Comparison of ENCODE assay signal across 1 cellular context in genomic region chr3:184174646-184175492, GRCh38.
TF ChIP-seq lines count a peak whose summit lies in the region.

Gene AP2M1 (plus strand): TSS chr3:184174855. CDS start chr3:184176994, 2,139 bp downstream.

TF ChIP-seq in WTC11, 78 proteins besides CTCF, POLR2A, EP300 and RAD21 (continued from another document and continues in another):
- TF ChIP-seq, protein P1, sequence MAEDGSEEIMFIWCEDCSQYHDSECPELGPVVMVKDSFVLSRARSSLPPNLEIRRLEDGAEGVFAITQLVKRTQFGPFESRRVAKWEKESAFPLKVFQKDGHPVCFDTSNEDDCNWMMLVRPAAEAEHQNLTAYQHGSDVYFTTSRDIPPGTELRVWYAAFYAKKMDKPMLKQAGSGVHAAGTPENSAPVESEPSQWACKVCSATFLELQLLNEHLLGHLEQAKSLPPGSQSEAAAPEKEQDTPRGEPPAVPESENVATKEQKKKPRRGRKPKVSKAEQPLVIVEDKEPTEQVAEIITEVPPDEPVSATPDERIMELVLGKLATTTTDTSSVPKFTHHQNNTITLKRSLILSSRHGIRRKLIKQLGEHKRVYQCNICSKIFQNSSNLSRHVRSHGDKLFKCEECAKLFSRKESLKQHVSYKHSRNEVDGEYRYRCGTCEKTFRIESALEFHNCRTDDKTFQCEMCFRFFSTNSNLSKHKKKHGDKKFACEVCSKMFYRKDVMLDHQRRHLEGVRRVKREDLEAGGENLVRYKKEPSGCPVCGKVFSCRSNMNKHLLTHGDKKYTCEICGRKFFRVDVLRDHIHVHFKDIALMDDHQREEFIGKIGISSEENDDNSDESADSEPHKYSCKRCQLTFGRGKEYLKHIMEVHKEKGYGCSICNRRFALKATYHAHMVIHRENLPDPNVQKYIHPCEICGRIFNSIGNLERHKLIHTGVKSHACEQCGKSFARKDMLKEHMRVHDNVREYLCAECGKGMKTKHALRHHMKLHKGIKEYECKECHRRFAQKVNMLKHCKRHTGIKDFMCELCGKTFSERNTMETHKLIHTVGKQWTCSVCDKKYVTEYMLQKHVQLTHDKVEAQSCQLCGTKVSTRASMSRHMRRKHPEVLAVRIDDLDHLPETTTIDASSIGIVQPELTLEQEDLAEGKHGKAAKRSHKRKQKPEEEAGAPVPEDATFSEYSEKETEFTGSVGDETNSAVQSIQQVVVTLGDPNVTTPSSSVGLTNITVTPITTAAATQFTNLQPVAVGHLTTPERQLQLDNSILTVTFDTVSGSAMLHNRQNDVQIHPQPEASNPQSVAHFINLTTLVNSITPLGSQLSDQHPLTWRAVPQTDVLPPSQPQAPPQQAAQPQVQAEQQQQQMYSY (CRISPR knock-in tag; IDR thresholded peaks at IDR 0.05) = no peak
- TF ChIP-seq ATF2 (CRISPR knock-in tag; IDR thresholded peaks at IDR 0.05; ENCODE audit: borderline replicate concordance, low read depth) (no peak), OVOL2 (CRISPR knock-in tag; IDR thresholded peaks at IDR 0.05; ENCODE audit: borderline replicate concordance) (no peak), ZNF263 (CRISPR knock-in tag; IDR thresholded peaks at IDR 0.05; ENCODE audit: low read depth) (no peak), GABPB1 (CRISPR knock-in tag; IDR thresholded peaks at IDR 0.05) (peak; percentile 8; the same call in 1 of the 2 replicates), MYBL2 (CRISPR knock-in tag; IDR thresholded peaks at IDR 0.05) (0 out of 2 replicates have a peak, but pooled peaks have one; percentile 25), ZNF317 (CRISPR knock-in tag; IDR thresholded peaks at IDR 0.05; ENCODE audit: borderline replicate concordance, low read depth) (no peak), TP53 (CRISPR knock-in tag; IDR thresholded peaks at IDR 0.05) (peak; percentile 63; the same call in 1 of the 2 replicates), HMGA2 (CRISPR knock-in tag; IDR thresholded peaks at IDR 0.05) (no peak), CREB1 (CRISPR knock-in tag; IDR thresholded peaks at IDR 0.05) (no peak), ZNF138 (CRISPR knock-in tag; conservative IDR thresholded peaks at IDR 0.05) (no peak), ZBTB21 (CRISPR knock-in tag; IDR thresholded peaks at IDR 0.05; ENCODE audit: borderline replicate concordance) (no peak), ZNF121 (CRISPR knock-in tag; IDR thresholded peaks at IDR 0.05) (no peak), ZNF281 (CRISPR knock-in tag; IDR thresholded peaks at IDR 0.05) (no peak), AFF4 (CRISPR knock-in tag; IDR thresholded peaks at IDR 0.05; ENCODE audit: borderline replicate concordance) (no peak), JAZF1 (CRISPR knock-in tag; IDR thresholded peaks at IDR 0.05) (no peak), NFATC4 (CRISPR knock-in tag; IDR thresholded peaks at IDR 0.05) (no peak), SMAD4 (CRISPR knock-in tag; IDR thresholded peaks at IDR 0.05) (no peak), SOX15 (CRISPR knock-in tag; IDR thresholded peaks at IDR 0.05) (no peak), ZMAT4 (CRISPR knock-in tag; IDR thresholded peaks at IDR 0.05) (no peak; the same call in 1 of the 2 replicates), NFE2L1 (CRISPR knock-in tag; IDR thresholded peaks at IDR 0.05) (peak; percentile 53; the same call in 1 of the 2 replicates), TEAD4 (CRISPR knock-in tag; IDR thresholded peaks at IDR 0.05) (no peak), ETV6 (CRISPR knock-in tag; IDR thresholded peaks at IDR 0.05) (no peak; the same call in 1 of the 2 replicates), SP1 (CRISPR knock-in tag; conservative IDR thresholded peaks at IDR 0.05) (peak; percentile 94), ZNF416 (CRISPR knock-in tag; IDR thresholded peaks at IDR 0.05) (no peak), ZNF512 (CRISPR knock-in tag; IDR thresholded peaks at IDR 0.05; ENCODE audit: borderline replicate concordance) (0 out of 2 replicates have a peak, but pooled peaks have one; percentile 21), PRRX2 (CRISPR knock-in tag; IDR thresholded peaks at IDR 0.05) (0 out of 2 replicates have a peak, but pooled peaks have one; percentile 61), IRF2 (CRISPR knock-in tag; IDR thresholded peaks at IDR 0.05; ENCODE audit: borderline replicate concordance, low read depth) (no peak)
- TF ChIP-seq, protein P2, sequence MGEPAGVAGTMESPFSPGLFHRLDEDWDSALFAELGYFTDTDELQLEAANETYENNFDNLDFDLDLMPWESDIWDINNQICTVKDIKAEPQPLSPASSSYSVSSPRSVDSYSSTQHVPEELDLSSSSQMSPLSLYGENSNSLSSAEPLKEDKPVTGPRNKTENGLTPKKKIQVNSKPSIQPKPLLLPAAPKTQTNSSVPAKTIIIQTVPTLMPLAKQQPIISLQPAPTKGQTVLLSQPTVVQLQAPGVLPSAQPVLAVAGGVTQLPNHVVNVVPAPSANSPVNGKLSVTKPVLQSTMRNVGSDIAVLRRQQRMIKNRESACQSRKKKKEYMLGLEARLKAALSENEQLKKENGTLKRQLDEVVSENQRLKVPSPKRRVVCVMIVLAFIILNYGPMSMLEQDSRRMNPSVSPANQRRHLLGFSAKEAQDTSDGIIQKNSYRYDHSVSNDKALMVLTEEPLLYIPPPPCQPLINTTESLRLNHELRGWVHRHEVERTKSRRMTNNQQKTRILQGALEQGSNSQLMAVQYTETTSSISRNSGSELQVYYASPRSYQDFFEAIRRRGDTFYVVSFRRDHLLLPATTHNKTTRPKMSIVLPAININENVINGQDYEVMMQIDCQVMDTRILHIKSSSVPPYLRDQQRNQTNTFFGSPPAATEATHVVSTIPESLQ (CRISPR knock-in tag; IDR thresholded peaks at IDR 0.05) = no peak
- TF ChIP-seq, protein P3, sequence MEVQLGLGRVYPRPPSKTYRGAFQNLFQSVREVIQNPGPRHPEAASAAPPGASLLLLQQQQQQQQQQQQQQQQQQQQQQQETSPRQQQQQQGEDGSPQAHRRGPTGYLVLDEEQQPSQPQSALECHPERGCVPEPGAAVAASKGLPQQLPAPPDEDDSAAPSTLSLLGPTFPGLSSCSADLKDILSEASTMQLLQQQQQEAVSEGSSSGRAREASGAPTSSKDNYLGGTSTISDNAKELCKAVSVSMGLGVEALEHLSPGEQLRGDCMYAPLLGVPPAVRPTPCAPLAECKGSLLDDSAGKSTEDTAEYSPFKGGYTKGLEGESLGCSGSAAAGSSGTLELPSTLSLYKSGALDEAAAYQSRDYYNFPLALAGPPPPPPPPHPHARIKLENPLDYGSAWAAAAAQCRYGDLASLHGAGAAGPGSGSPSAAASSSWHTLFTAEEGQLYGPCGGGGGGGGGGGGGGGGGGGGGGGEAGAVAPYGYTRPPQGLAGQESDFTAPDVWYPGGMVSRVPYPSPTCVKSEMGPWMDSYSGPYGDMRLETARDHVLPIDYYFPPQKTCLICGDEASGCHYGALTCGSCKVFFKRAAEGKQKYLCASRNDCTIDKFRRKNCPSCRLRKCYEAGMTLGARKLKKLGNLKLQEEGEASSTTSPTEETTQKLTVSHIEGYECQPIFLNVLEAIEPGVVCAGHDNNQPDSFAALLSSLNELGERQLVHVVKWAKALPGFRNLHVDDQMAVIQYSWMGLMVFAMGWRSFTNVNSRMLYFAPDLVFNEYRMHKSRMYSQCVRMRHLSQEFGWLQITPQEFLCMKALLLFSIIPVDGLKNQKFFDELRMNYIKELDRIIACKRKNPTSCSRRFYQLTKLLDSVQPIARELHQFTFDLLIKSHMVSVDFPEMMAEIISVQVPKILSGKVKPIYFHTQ (CRISPR knock-in tag; IDR thresholded peaks at IDR 0.05) = no peak
- TF ChIP-seq, protein P4, sequence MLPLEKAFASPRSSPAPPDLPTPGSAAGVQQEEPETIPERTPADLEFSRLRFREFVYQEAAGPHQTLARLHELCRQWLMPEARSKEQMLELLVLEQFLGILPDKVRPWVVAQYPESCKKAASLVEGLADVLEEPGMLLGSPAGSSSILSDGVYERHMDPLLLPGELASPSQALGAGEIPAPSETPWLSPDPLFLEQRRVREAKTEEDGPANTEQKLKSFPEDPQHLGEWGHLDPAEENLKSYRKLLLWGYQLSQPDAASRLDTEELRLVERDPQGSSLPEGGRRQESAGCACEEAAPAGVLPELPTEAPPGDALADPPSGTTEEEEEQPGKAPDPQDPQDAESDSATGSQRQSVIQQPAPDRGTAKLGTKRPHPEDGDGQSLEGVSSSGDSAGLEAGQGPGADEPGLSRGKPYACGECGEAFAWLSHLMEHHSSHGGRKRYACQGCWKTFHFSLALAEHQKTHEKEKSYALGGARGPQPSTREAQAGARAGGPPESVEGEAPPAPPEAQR (CRISPR knock-in tag; IDR thresholded peaks at IDR 0.05) = no peak
- TF ChIP-seq, protein P5, sequence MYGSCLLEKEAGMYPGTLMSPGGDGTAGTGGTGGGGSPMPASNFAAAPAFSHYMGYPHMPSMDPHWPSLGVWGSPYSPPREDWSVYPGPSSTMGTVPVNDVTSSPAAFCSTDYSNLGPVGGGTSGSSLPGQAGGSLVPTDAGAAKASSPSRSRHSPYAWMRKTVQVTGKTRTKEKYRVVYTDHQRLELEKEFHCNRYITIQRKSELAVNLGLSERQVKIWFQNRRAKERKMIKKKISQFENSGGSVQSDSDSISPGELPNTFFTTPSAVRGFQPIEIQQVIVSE (CRISPR knock-in tag; IDR thresholded peaks at IDR 0.05; ENCODE audit: borderline replicate concordance) = no peak
